ENCODE assay signal across 22 cellular contexts in the genomic region with DNA sequence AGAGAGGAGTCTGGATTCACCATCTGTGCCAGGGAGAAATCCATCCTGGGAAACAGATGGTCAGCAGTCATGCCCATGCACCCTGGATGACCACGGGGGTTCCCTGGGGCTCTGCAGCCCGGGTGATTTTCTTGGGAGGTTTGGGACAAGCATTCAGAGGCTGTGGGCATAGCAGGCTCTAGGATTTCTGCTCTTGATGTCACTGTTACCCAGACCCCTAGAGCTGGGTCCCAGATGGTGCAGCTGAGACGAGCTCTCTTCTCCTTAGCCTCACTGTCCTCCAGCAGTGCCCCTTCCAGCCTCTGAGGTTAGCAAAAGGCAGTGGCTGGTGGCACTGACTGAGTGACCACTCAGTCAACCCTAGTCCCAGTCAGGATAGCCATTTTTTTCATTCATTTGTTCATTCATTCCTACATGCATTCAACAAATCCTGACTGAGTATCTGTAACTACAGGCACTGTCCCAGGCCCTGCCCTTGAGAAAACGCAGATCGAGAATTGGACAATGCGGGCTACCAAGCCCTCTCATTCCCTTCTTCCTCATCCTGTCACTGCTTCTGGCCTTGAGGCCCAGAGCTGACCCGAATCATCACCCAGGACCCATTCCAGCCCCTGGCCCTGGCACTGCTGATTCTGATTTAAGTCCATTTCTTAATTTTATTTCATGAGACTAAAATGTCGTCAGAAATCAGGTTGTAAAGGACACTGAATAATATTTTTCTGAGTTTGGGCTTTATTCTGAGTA. TPM values are rescaled to one million over a fixed set of nuclear protein-coding genes. Genes with fewer than 3 reads are reported as not detected.
DNase-seq lines count a peak whose midpoint lies in the region; ATAC-seq and TF ChIP-seq lines count a peak whose summit lies in the region.
"Had no signal": no experiment of that assay in that cellular context is flagged by ENCODE, and none has a peak within 500 bp of the region (broad histone marks: within the 10 kb centered on the region; RNA-seq: fewer than 3 reads in every experiment).

No MANE protein-coding gene starts in this region.

- H3K4me3 Mint-ChIP-seq in osteocyte (ENCODE audit: unreplicated experiment), result no peak overlapping the region
- no peak overlapping the region for H3K4me3 Mint-ChIP-seq in activated CD8-positive, alpha-beta T cell treated with anti-CD3 and anti-CD28 coated beads for 36 hours
- H3K4me3 Mint-ChIP-seq: CD14-positive monocyte; CD8-positive, alpha-beta memory T cell had no signal

- no peaks in the 10 kb centered on the region for H3K9me3 Mint-ChIP-seq in osteocyte (ENCODE audit: unreplicated experiment)
- no peaks in the 10 kb centered on the region for H3K9me3 Mint-ChIP-seq in activated CD8-positive, alpha-beta T cell treated with anti-CD3 and anti-CD28 coated beads for 36 hours
- H3K9me3 Mint-ChIP-seq: CD14-positive monocyte; CD8-positive, alpha-beta memory T cell had no signal

- peaks cover 13% of the 10 kb centered on the region for H3K27me3 Mint-ChIP-seq in osteocyte (ENCODE audit: unreplicated experiment)
- H3K27me3 Mint-ChIP-seq in activated CD8-positive, alpha-beta T cell treated with anti-CD3 and anti-CD28 coated beads for 36 hours, result peaks cover 8% of the 10 kb centered on the region

- ATAC-seq in GM18511 (IDR thresholded peaks at IDR 0.05; ENCODE audit: unreplicated experiment), result no peak
- ATAC-seq in activated CD8-positive, alpha-beta T cell treated with anti-CD3 and anti-CD28 coated beads for 36 hours, result no peak

- CTCF ChIA-PET in activated CD8-positive, alpha-beta T cell treated with anti-CD3 and anti-CD28 coated beads for 36 hours (lab: Charles Lee), result interaction anchor here (0.9 to 3.2 kb wide), 15 partner anchors 7 to 659 kb away, joined by 3 to 34 read pairs (median 4); no protein-coding TSS in a partner anchor

- no peak overlapping the region for H3K27ac Mint-ChIP-seq in osteocyte (ENCODE audit: unreplicated experiment)
- H3K27ac Mint-ChIP-seq in activated CD8-positive, alpha-beta T cell treated with anti-CD3 and anti-CD28 coated beads for 36 hours, result no peak overlapping the region
- H3K27ac Mint-ChIP-seq: CD14-positive monocyte; CD8-positive, alpha-beta memory T cell had no signal

- intact Hi-C loops in activated CD8-positive, alpha-beta T cell treated with anti-CD3 and anti-CD28 coated beads for 36 hours (cut with micrococcal nuclease), result loop anchor here (5.0 kb wide), 3 partner anchors 222 to 647 kb away; a partner anchor contains a TSS

- peak; percentile 32 for DNase-seq in NCI-H1694 treated with DMSO at 0.1 percent for 48 hours (lab: John Stamatoyannopoulos, UW)
- DNase-seq in NCI-H1694 (lab: John Stamatoyannopoulos, UW), result no peak
- peak; percentile 41 for DNase-seq in NCI-H2171 (lab: John Stamatoyannopoulos, UW)
- peak; percentile 37 for DNase-seq in ecto neural progenitor cell (ENCODE audit: low spot score)
- DNase-seq in osteocyte (ENCODE audit: extremely low spot score, unreplicated experiment), result peak; percentile 75
- no peak for DNase-seq in activated CD8-positive, alpha-beta T cell treated with anti-CD3 and anti-CD28 coated beads for 36 hours
- DNase-seq in COR-L47 (lab: John Stamatoyannopoulos, UW), result no peak
- DNase-seq: 8988T; ACHN; BE2C; Calu3; CD8-positive, alpha-beta memory T cell; GM23248; H7; Karpas-422; NCI-H1092 treated with DMSO at 0.1 percent for 48 hours; NCI-H1436 treated with DMSO at 0.1 percent for 48 hours; NCI-H2029; NCI-H526 treated with DMSO at 0.1 percent for 48 hours; SIG-M5 had no signal

- peaks cover under 1% of the 10 kb centered on the region for H3K36me3 Mint-ChIP-seq in osteocyte (ENCODE audit: unreplicated experiment)
- no peaks in the 10 kb centered on the region for H3K36me3 Mint-ChIP-seq in activated CD8-positive, alpha-beta T cell treated with anti-CD3 and anti-CD28 coated beads for 36 hours (ENCODE audit: low read depth)

- peaks cover 1% of the 10 kb centered on the region for H3K4me1 Mint-ChIP-seq in osteocyte (ENCODE audit: unreplicated experiment)
- H3K4me1 Mint-ChIP-seq in activated CD8-positive, alpha-beta T cell treated with anti-CD3 and anti-CD28 coated beads for 36 hours (ENCODE audit: low read depth), result no peaks in the 10 kb centered on the region
- H3K4me1 Mint-ChIP-seq: CD8-positive, alpha-beta memory T cell had no signal

- TF ChIP-seq CTCF in osteocyte (IDR thresholded peaks at IDR 0.05), result no peak
- TF ChIP-seq CTCF in activated CD8-positive, alpha-beta T cell treated with anti-CD3 and anti-CD28 coated beads for 36 hours (IDR thresholded peaks at IDR 0.05), result no peak

- POLR2A ChIA-PET in activated CD8-positive, alpha-beta T cell treated with anti-CD3 and anti-CD28 coated beads for 36 hours (lab: Charles Lee), result no interaction called here

RNA-seq across cellular contexts. Expression of a gene that starts 24.5 kb away (rescaled TPM):
- total RNA-seq in osteocyte, result 69.4 and 71.4 TPM in 2 replicates
- total RNA-seq in activated CD8-positive, alpha-beta T cell treated with anti-CD3 and anti-CD28 coated beads for 36 hours, result 10 to 100 TPM; 34.8 to 36.8 TPM

RNA-seq across cellular contexts. Expression of a gene that starts 31.3 kb away (rescaled TPM):
- total RNA-seq in osteocyte, result 102 and 103 TPM in 2 replicates
- 1 to 10 TPM; 7.0 to 8.1 TPM for total RNA-seq in activated CD8-positive, alpha-beta T cell treated with anti-CD3 and anti-CD28 coated beads for 36 hours

Comparison
In these comparisons a context has a peak if more than half of its experiments do, and no peak if none do; other contexts are left out.
1. DNase-seq: peak in NCI-H1694 treated with DMSO at 0.1 percent for 48 hours (single experiment), NCI-H2171 (single experiment), ecto neural progenitor cell (single experiment) and osteocyte (single experiment); none in NCI-H1694 (single experiment), activated CD8-positive, alpha-beta T cell treated with anti-CD3 and anti-CD28 coated beads for 36 hours (single experiment) and COR-L47 (single experiment).
2. RNA of a gene that starts 31.3 kb away (total RNA-seq): 102 to 103 TPM in osteocyte; 7.0 to 8.1 TPM in activated CD8-positive, alpha-beta T cell treated with anti-CD3 and anti-CD28 coated beads for 36 hours; every median in the first group is over 10 times any median in the second.